In genomic region chr3:10279384-10280176, GRCh38 we compare ENCODE assay signal across 1 cellular context.
TF ChIP-seq lines count a peak whose summit lies in the region.

No MANE protein-coding gene starts in this region.

TF ChIP-seq in K562, 482 proteins besides CTCF, POLR2A, EP300 and RAD21 (continued from another document):
- TF ChIP-seq ZNF395 (CRISPR knock-in tag; IDR thresholded peaks at IDR 0.05): no peak
- TF ChIP-seq SPI1 (IDR thresholded peaks at IDR 0.05; ENCODE audit: borderline replicate concordance, low read depth, low read length): no peak
- no peak for TF ChIP-seq HDAC8 (tag; IDR thresholded peaks at IDR 0.05)
- no peak for TF ChIP-seq HDAC2 (IDR thresholded peaks at IDR 0.05)
- no peak for TF ChIP-seq CEBPZ (IDR thresholded peaks at IDR 0.05; ENCODE audit: borderline replicate concordance, low read depth, low read length)
- 0 out of 2 replicates have a peak, but pooled peaks have one; percentile 13 for TF ChIP-seq SOX6 (IDR thresholded peaks at IDR 0.05)
- TF ChIP-seq ZBTB17 (CRISPR knock-in tag; IDR thresholded peaks at IDR 0.05): no peak
- TF ChIP-seq TAF9B (IDR thresholded peaks at IDR 0.05; ENCODE audit: partially characterized antibody): no peak
- TF ChIP-seq TCF3 (CRISPR knock-in tag; IDR thresholded peaks at IDR 0.05): peak; percentile 52
- no peak for TF ChIP-seq ZNF232 (CRISPR knock-in tag; IDR thresholded peaks at IDR 0.05)
- TF ChIP-seq NCOA1 (IDR thresholded peaks at IDR 0.05; ENCODE audit: low read depth): no peak
- TF ChIP-seq SMARCE1 (IDR thresholded peaks at IDR 0.05): no peak
- TF ChIP-seq FOXK2 (conservative IDR thresholded peaks at IDR 0.05 in 1 of 2, IDR thresholded peaks at IDR 0.05 in 1 of 2; ENCODE audit: low read depth in 2 of 2): no peak; a peak in 1 of 4 replicates
- no peak for TF ChIP-seq ZNF277 (CRISPR knock-in tag; IDR thresholded peaks at IDR 0.05; ENCODE audit: borderline replicate concordance)
- no peak for TF ChIP-seq ZNF41 (CRISPR knock-in tag; conservative IDR thresholded peaks at IDR 0.05)
- no peak for TF ChIP-seq NFATC3 (IDR thresholded peaks at IDR 0.05)
- no peak for TF ChIP-seq ZNF699 (CRISPR knock-in tag; IDR thresholded peaks at IDR 0.05; ENCODE audit: insufficient replicate concordance)
- TF ChIP-seq NEUROD1 (IDR thresholded peaks at IDR 0.05; ENCODE audit: borderline replicate concordance, low read depth, low read length, partially characterized antibody): no peak
- no peak for TF ChIP-seq NR1H2 (CRISPR knock-in tag; IDR thresholded peaks at IDR 0.05)
- 0 out of 6 replicates have a peak, but pooled peaks of 1 of the 3 experiments have one; percentile 32 for TF ChIP-seq ZBTB11 (CRISPR knock-in tag; IDR thresholded peaks at IDR 0.05)
- TF ChIP-seq ZNF407 (IDR thresholded peaks at IDR 0.05; ENCODE audit: low read depth): no peak
- TF ChIP-seq LEF1 (IDR thresholded peaks at IDR 0.05): no peak
- TF ChIP-seq NCOA2 (IDR thresholded peaks at IDR 0.05; ENCODE audit: partially characterized antibody in 2 of 2): no peak
